Comparison of ENCODE assay signal across 7 cellular contexts in genomic region chr1:47437518-47438320, GRCh38. TPM values are rescaled to one million over a fixed set of nuclear protein-coding genes. Genes with fewer than 3 reads are reported as not detected.
DNase-seq lines count a peak whose midpoint lies in the region; ATAC-seq and TF ChIP-seq lines count a peak whose summit lies in the region.

Gene FOXD2 (plus strand): TSS chr1:47438044. CDS start chr1:47438136, 92 bp downstream.

- DNase-seq in NCI-H1417 (lab: John Stamatoyannopoulos, UW) (peak; percentile 94 to 99 (median 95)), T-helper 2 cell (peak; percentile 87 to 95 (median 90)), astrocyte of the cerebellum (ENCODE audit: low read depth) (no peak)

- H3K4me2 ChIP-seq in skeletal muscle satellite cell (ENCODE audit: low read length) = peak within 1 kb of the TSS; percentile 81

- H3K36me3 ChIP-seq in skeletal muscle satellite cell (ENCODE audit: insufficient read depth, low read length) = no peaks in the 10 kb centered on the region

- peaks cover 31% of the 10 kb centered on the region for H3K4me1 ChIP-seq in skeletal muscle satellite cell (ENCODE audit: control insufficient read depth, insufficient read depth, low read length)

- in situ Hi-C loops in astrocyte of the cerebellum (cut with HindIII; ENCODE audit: low sequenced_read_pairs) = no loop called here

- H3K9me3 ChIP-seq in skeletal muscle satellite cell (replicated peaks; ENCODE audit: low read length) = no peaks in the 10 kb centered on the region

- peak within 1 kb of the TSS; percentile 90 for H3K9ac ChIP-seq in skeletal muscle satellite cell (ENCODE audit: low read depth, low read length)

- peak within 1 kb of the TSS; percentile 46 for H3K4me3 ChIP-seq in astrocyte of the cerebellum (ENCODE audit: low read depth, low read length)
- H3K4me3 ChIP-seq in iPS-11a (ENCODE audit: low read depth, low read length) = peak within 1 kb of the TSS; percentile 30
- peak within 1 kb of the TSS; percentile 100 for H3K4me3 ChIP-seq in skeletal muscle satellite cell (ENCODE audit: low read length)

- H3K27me3 ChIP-seq in skeletal muscle satellite cell (ENCODE audit: control insufficient read depth, insufficient read depth, low read length) = peaks cover 38% of the 10 kb centered on the region

- ATAC-seq in GM18499 (IDR thresholded peaks at IDR 0.05; ENCODE audit: insufficient read depth, unreplicated experiment) (peak; percentile 53), HG02840 (IDR thresholded peaks at IDR 0.05; ENCODE audit: low FRiP score, unreplicated experiment) (peak; percentile 80)

- peak; percentile 65 for TF ChIP-seq CTCF in astrocyte of the cerebellum (IDR thresholded peaks at IDR 0.05; ENCODE audit: low read depth, low read length, missing control alignments)

RNA-seq across cellular contexts. Expression of gene FOXD2, which starts in this region (rescaled TPM):
- total RNA-seq in skeletal muscle satellite cell (2012; rRNA removed) = 0.22 and 0.25 TPM in 2 replicates

Comparison
In these comparisons a context has a peak if more than half of its experiments do, and no peak if none do; other contexts are left out.
1. H3K4me3 ChIP-seq: peak in every context shown above with its lines; median percentile 100 in skeletal muscle satellite cell; 46 in astrocyte of the cerebellum; 30 in iPS-11a.